Comparison of ENCODE assay signal across 25 cellular contexts in the genomic region with DNA sequence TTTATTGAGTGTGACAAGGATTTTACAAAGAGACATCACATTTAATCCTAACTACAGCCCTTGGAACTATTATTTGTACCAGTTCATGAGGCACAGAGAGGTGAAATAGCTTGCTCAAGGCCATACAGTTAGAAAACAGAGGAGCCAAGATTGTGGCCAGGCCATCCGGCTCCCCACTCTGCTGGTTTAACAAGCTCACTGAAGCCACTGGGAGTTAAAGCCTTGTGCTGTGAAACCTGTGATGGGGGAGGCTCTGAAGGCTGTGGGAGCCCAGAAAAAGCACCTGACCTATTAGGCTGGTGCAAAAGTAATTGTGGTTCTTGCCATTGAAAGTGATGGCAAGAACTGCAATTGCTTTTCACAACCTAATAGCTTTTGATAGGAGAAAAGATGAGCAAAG.
"Had no signal": no experiment of that assay in that cellular context is flagged by ENCODE, and none has a peak within 500 bp of the region (broad histone marks: within the 10 kb centered on the region; RNA-seq: fewer than 3 reads in every experiment).

No MANE protein-coding gene starts in this region.

- ATAC-seq: activated naive CD4-positive, alpha-beta T cell treated with anti-CD3 and anti-CD28 coated beads, Interleukin-2, amount 50 U/mL, for 72 hours; activated naive CD8-positive, alpha-beta T cell treated with anti-CD3 and anti-CD28 coated beads, Interleukin-2, amount 50 U/mL, for 24 hours; activated T-cell treated with anti-CD3 and anti-CD28 coated beads, Interleukin-2, amount 50 U/mL, for 4 hours had no signal

- DNase-seq: activated CD4-positive, alpha-beta memory T cell treated with anti-CD3 and anti-CD28 coated beads for 36 hours; activated CD4-positive, alpha-beta T cell treated with anti-CD3 and anti-CD28 coated beads, Interleukin-2, amount 10 ng/mL, durations not matched to agents 7 days and 5 days; activated CD4-positive, CD25-positive, alpha-beta regulatory T cell; activated CD8-positive, alpha-beta memory T cell treated with anti-CD3 and anti-CD28 coated beads for 24 hours; activated effector memory CD4-positive, alpha-beta T cell treated with anti-CD3 and anti-CD28 coated beads, Interleukin-2, amount 50 U/mL, for 16 hours; activated naive CD4-positive, alpha-beta T cell treated with Interleukin-2 at 50 U/mL for 16 hours; activated naive CD8-positive, alpha-beta T cell treated with anti-CD3 and anti-CD28 coated beads, Interleukin-2, amount 50 U/mL, for 24 hours; activated T-cell treated with anti-CD3 and anti-CD28 coated beads, Interleukin-2, amount 50 U/mL, for 4 hours; amniotic stem cell; brain microvascular endothelial cell; cerebellar nuclear complex; MM.1S; NCI-H1105; NCI-H1436; NCI-H1694 treated with DMSO at 0.1 percent for 48 hours; NCI-H2029 treated with DMSO at 0.1 percent for 48 hours; NCI-H345; NCI-H510A; NCI-H526 treated with DMSO at 0.1 percent for 48 hours; NCI-H82; SHP77 treated with DMSO at 0.1 percent for 48 hours; T-helper 9 cell had no signal

- H3K36me3 ChIP-seq: brain microvascular endothelial cell, cardiac muscle cell had no signal

- H3K27ac ChIP-seq: brain microvascular endothelial cell, cardiac muscle cell had no signal

- FAIRE-seq: astrocyte had no signal

- H3K4me3 ChIP-seq: cardiac muscle cell had no signal

- H3K27me3 ChIP-seq: brain microvascular endothelial cell, cardiac muscle cell had no signal
